In the genomic region with DNA sequence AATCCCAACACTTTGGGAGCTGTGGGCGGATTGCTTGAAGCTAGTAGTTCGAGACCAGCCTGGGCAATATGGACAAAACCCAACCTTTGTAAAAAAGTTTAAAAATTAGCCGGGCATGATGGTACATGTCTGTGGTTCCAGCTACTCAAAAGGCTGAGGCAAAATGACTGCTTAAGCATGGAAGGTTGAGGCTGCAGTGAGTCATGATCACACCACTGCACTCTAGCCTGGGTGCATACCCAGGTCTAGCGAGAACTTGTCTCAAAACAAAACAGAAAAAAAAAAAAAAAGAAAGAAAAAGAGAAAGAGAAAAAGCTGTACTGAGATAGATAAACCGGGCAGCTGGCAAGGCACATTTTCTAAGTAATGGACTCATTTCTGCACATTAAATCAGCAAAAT, we compare ENCODE assay signal across 8 cellular contexts.
DNase-seq lines count a peak whose midpoint lies in the region; ATAC-seq and TF ChIP-seq lines count a peak whose summit lies in the region.

No MANE protein-coding gene starts in this region.

- no peak for TF ChIP-seq CTCF in retinal pigment epithelial cell (conservative IDR thresholded peaks at IDR 0.05; ENCODE audit: low read depth, low read length)

- H3K4me3 ChIP-seq in retinal pigment epithelial cell (ENCODE audit: low read length), result no peak overlapping the region

- peak; percentile 81 for ATAC-seq in GM18502 (IDR thresholded peaks at IDR 0.05; ENCODE audit: poor library complexity, unreplicated experiment)
- peak; percentile 82 for ATAC-seq in HG02588 (IDR thresholded peaks at IDR 0.05; ENCODE audit: unreplicated experiment)

- DNase-seq in OCI-M1 (lab: John Stamatoyannopoulos, UW) (peak; percentile 42), astrocyte of the hippocampus (ENCODE audit: low read depth, low spot score) (peak; percentile 78), retinal pigment epithelial cell (ENCODE audit: low read depth) (peak; percentile 59), NOMO-1 treated with dmso at 0.1 percent for 144 hours (lab: John Stamatoyannopoulos, UW; ENCODE audit: unreplicated experiment) (no peak), NCI-H2196 treated with DMSO at 0.1 percent for 48 hours (lab: John Stamatoyannopoulos, UW; ENCODE audit: unreplicated experiment) (no peak), C1 segment of cervical spinal cord (lab: John Stamatoyannopoulos, UW) (no peak)

Comparison
In these comparisons a context has a peak if more than half of its experiments do, and no peak if none do; other contexts are left out.
1. DNase-seq: peak in OCI-M1 (single experiment), astrocyte of the hippocampus (single experiment) and retinal pigment epithelial cell (single experiment); none in NOMO-1 treated with dmso at 0.1 percent for 144 hours (single experiment), NCI-H2196 treated with DMSO at 0.1 percent for 48 hours (single experiment) and C1 segment of cervical spinal cord (0 of 14).